In the genomic region with DNA sequence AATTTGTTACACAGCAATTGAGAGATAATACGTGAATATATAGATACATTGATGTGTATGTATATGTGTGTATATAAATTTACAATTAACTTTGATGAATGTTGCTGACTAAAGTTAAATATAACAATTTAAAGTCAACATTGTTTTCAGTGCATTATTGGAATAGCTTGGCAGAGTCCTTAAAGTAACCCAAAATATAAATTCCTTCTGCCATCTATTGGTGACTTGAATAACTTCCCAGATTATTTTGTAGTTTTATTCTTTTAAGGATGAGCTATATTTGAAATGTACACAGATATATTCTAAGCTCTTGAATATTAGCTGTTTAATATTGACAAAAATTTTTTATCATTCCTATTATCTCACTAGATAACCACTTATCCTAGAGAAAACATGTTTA, we compare ENCODE assay signal across 13 cellular contexts.
A peak's percentile ranks its signal among the peaks of the same experiment; 100 is the strongest.
DNase-seq lines count a peak whose midpoint lies in the region; ATAC-seq and TF ChIP-seq lines count a peak whose summit lies in the region.
"Had no signal": no experiment of that assay in that cellular context is flagged by ENCODE, and none has a peak within 500 bp of the region (broad histone marks: within the 10 kb centered on the region; RNA-seq: fewer than 3 reads in every experiment).

No MANE protein-coding gene starts in this region.

- no peaks in the 10 kb centered on the region for H4K20me1 ChIP-seq in OCI-LY1 (ENCODE audit: insufficient read depth, low read length)
- H4K20me1 ChIP-seq: BLaER1 treated with 17β-estradiol and CSF1 and Interleukin-3, amounts not matched to agents 10 nM and 100 nM had no signal

- no peaks in the 10 kb centered on the region for H3K9me2 ChIP-seq in OCI-LY1 (ENCODE audit: low read depth, low read length)

- H3K4me2 ChIP-seq in OCI-LY1 (ENCODE audit: low read length) = no peak overlapping the region
- H3K4me2 ChIP-seq: BLaER1 treated with 17β-estradiol and CSF1 and Interleukin-3, amounts not matched to agents 10 nM and 100 nM had no signal

- TF ChIP-seq POLR2A in transverse colon (IDR thresholded peaks at IDR 0.05) = no peak

- no peak for ATAC-seq in left ventricle myocardium superior

- no peak overlapping the region for H3K27ac Mint-ChIP-seq in endodermal cell
- H3K27ac Mint-ChIP-seq: activated T-helper 2 cell treated with anti-CD3 and anti-CD28 coated beads, Interferon-gamma antibody, Interleukin-2, Interleukin-4, amounts not matched to agents 10 μg/mL and 5 μg/mL and 100 μg/mL, durations not matched to agents 14 hours and 24 hours and 36 hours; nephron progenitor cell had no signal

- in situ Hi-C loops in transverse colon (cut with MboI; ENCODE audit: low pct_ligation_motif_present in 1 of 4, low pct_unique_long_range_greater_than_20kb in 1 of 4, low sequenced_read_pairs in 3 of 4) = no loop called here

- 100% methylated on average over 1 of the region's 1 CpG for WGBS in endodermal cell (ENCODE audit: insufficient coverage in 1 of 2, insufficient read length in 1 of 2), 2 experiments
- WGBS in transverse colon (ENCODE audit: low coverage in 1 of 2), 2 donors = 23 to 25% methylated on average over 1 of the region's 1 CpG

- no peaks in the 10 kb centered on the region for H3K9me3 ChIP-seq in left ventricle myocardium inferior (replicated peaks)
- H3K9me3 ChIP-seq in OCI-LY1 (ENCODE audit: low read length) = no peaks in the 10 kb centered on the region
- H3K9me3 ChIP-seq in endodermal cell (ENCODE audit: control insufficient read depth, low read length) = peaks cover 7% of the 10 kb centered on the region
- no peaks in the 10 kb centered on the region for H3K9me3 ChIP-seq in transverse colon
- H3K9me3 ChIP-seq: BLaER1 treated with 17β-estradiol and CSF1 and Interleukin-3, amounts not matched to agents 10 nM and 100 nM had no signal

- intact Hi-C loops in left ventricle myocardium inferior (cut with micrococcal nuclease) = no loop called here
- intact Hi-C loops in left ventricle myocardium superior (cut with micrococcal nuclease) = no loop called here
- intact Hi-C loops in transverse colon (cut with DNase I; ENCODE audit: low total_unique reads) = no loop called here

- no peaks in the 10 kb centered on the region for H3K79me2 ChIP-seq in OCI-LY1 (ENCODE audit: insufficient read depth, low read length)

- peak; percentile 50 for TF ChIP-seq CTCF in left ventricle myocardium inferior (IDR thresholded peaks at IDR 0.05; ENCODE audit: borderline replicate concordance)
- peak; percentile 13; the same call in 1 of the 2 replicates for TF ChIP-seq CTCF in OCI-LY1 (IDR thresholded peaks at IDR 0.05; ENCODE audit: low read length)
- TF ChIP-seq CTCF in endodermal cell (conservative IDR thresholded peaks at IDR 0.05) = peak; percentile 64
- TF ChIP-seq CTCF in transverse colon (IDR thresholded peaks at IDR 0.05) = peak in 4 of 5 experiments; percentile 11 to 45 (median 13)

- H3K27ac ChIP-seq in left ventricle myocardium inferior (replicated peaks) (no peak overlapping the region), OCI-LY1 (ENCODE audit: low read depth, low read length, poor library complexity, severe bottlenecking) (no peak overlapping the region), endodermal cell (ENCODE audit: low read depth, low read length) (no peak overlapping the region), transverse colon (no peak overlapping the region)
- H3K27ac ChIP-seq: BLaER1 treated with 17β-estradiol and CSF1 and Interleukin-3, amounts not matched to agents 10 nM and 100 nM had no signal

- no peak overlapping the region for H3K4me3 Mint-ChIP-seq in endodermal cell
- H3K4me3 Mint-ChIP-seq: nephron progenitor cell had no signal

- no peak overlapping the region for H2AFZ ChIP-seq in OCI-LY1 (ENCODE audit: low read length)

- no peaks in the 10 kb centered on the region for H3K4me1 ChIP-seq in left ventricle myocardium inferior
- no peaks in the 10 kb centered on the region for H3K4me1 ChIP-seq in OCI-LY1 (ENCODE audit: insufficient read depth, low read length, severe bottlenecking)
- no peaks in the 10 kb centered on the region for H3K4me1 ChIP-seq in endodermal cell (ENCODE audit: control insufficient read depth, insufficient read depth, low read length)
- H3K4me1 ChIP-seq in transverse colon = no peaks in the 10 kb centered on the region
- H3K4me1 ChIP-seq: BLaER1 treated with 17β-estradiol and CSF1 and Interleukin-3, amounts not matched to agents 10 nM and 100 nM had no signal

- TF ChIP-seq EP300 in transverse colon (IDR thresholded peaks at IDR 0.05; ENCODE audit: low read depth) = no peak

- H3K9ac ChIP-seq in OCI-LY1 (ENCODE audit: low read length) (no peak overlapping the region), endodermal cell (ENCODE audit: extremely low read depth, low read length, poor library complexity, severe bottlenecking) (no peak overlapping the region)
- H3K9ac ChIP-seq: BLaER1 treated with 17β-estradiol and CSF1 and Interleukin-3, amounts not matched to agents 10 nM and 100 nM had no signal

- H3K27me3 Mint-ChIP-seq in endodermal cell (ENCODE audit: insufficient read depth) = peaks cover 3% of the 10 kb centered on the region

- H3K9me3 Mint-ChIP-seq in endodermal cell = no peaks in the 10 kb centered on the region
- H3K9me3 Mint-ChIP-seq: activated T-helper 2 cell treated with anti-CD3 and anti-CD28 coated beads, Interferon-gamma antibody, Interleukin-2, Interleukin-4, amounts not matched to agents 10 μg/mL and 5 μg/mL and 100 μg/mL, durations not matched to agents 14 hours and 24 hours and 36 hours; nephron progenitor cell had no signal

- no peaks in the 10 kb centered on the region for H3K4me1 Mint-ChIP-seq in endodermal cell
- H3K4me1 Mint-ChIP-seq: nephron progenitor cell had no signal

- DNase-seq in left ventricle myocardium inferior = no peak
- no peak for DNase-seq in left ventricle myocardium superior
- DNase-seq in endodermal cell = no peak
- DNase-seq in transverse colon = no peak
- DNase-seq in islet precursor cell = no peak
- no peak for DNase-seq in HPDE6-E6E7 (ENCODE audit: extremely low spot score)
- no peak for DNase-seq in foreskin melanocyte
- DNase-seq: effector CD4-positive, alpha-beta T cell; NCI-H774; nephron progenitor cell had no signal

- H3F3A ChIP-seq in OCI-LY1 (ENCODE audit: insufficient read depth, low read length) = no peaks in the 10 kb centered on the region

- H3K27me3 ChIP-seq in left ventricle myocardium inferior (ENCODE audit: low read depth) = no peaks in the 10 kb centered on the region
- H3K27me3 ChIP-seq in OCI-LY1 (ENCODE audit: insufficient read depth, low read length) = no peaks in the 10 kb centered on the region
- H3K27me3 ChIP-seq in endodermal cell (ENCODE audit: control insufficient read depth, insufficient read depth, low read length, poor library complexity, severe bottlenecking) = no peaks in the 10 kb centered on the region
- H3K27me3 ChIP-seq in transverse colon = no peaks in the 10 kb centered on the region
- H3K27me3 ChIP-seq: BLaER1 treated with 17β-estradiol and CSF1 and Interleukin-3, amounts not matched to agents 10 nM and 100 nM had no signal

- H3K4me3 ChIP-seq in left ventricle myocardium inferior = no peak overlapping the region
- no peak overlapping the region for H3K4me3 ChIP-seq in OCI-LY1 (ENCODE audit: low read depth, low read length, poor library complexity, severe bottlenecking)
- no peak overlapping the region for H3K4me3 ChIP-seq in endodermal cell (ENCODE audit: low read length)
- H3K4me3 ChIP-seq in transverse colon = no peak overlapping the region
- H3K4me3 ChIP-seq: BLaER1 treated with 17β-estradiol and CSF1 and Interleukin-3, amounts not matched to agents 10 nM and 100 nM had no signal

- H3K36me3 Mint-ChIP-seq in endodermal cell (ENCODE audit: low read depth) = no peaks in the 10 kb centered on the region

- H3K36me3 ChIP-seq in left ventricle myocardium inferior = no peaks in the 10 kb centered on the region
- H3K36me3 ChIP-seq in OCI-LY1 (ENCODE audit: insufficient read depth, low read length) = no peaks in the 10 kb centered on the region
- no peaks in the 10 kb centered on the region for H3K36me3 ChIP-seq in endodermal cell (ENCODE audit: control insufficient read depth, insufficient read depth, low read length)
- no peaks in the 10 kb centered on the region for H3K36me3 ChIP-seq in transverse colon
- H3K36me3 ChIP-seq: BLaER1 treated with 17β-estradiol and CSF1 and Interleukin-3, amounts not matched to agents 10 nM and 100 nM had no signal

Comparison
In these comparisons a context has a peak if more than half of its experiments do, and no peak if none do; other contexts are left out.
1. CTCF ChIP-seq: peak in every context shown above with its lines; median percentile 64 in endodermal cell; 50 in left ventricle myocardium inferior; 13 in OCI-LY1; 13 in transverse colon.